In genomic region chr5:56703962-56704361, GRCh38 we compare ENCODE assay signal across 32 cellular contexts.
"Had no signal": no experiment of that assay in that cellular context is flagged by ENCODE, and none has a peak within 500 bp of the region (broad histone marks: within the 10 kb centered on the region; RNA-seq: fewer than 3 reads in every experiment).

No MANE protein-coding gene starts in this region.

- H3K9me3 ChIP-seq: ascending aorta, body of pancreas, MG63, Peyer's patch, SJCRH30, SK-N-SH had no signal

- H3K9me3 Mint-ChIP-seq: activated CD8-positive, alpha-beta T cell treated with anti-CD3 and anti-CD28 coated beads for 36 hours; activated naive CD8-positive, alpha-beta T cell treated with anti-CD3 and anti-CD28 coated beads, Interleukin-2, amount 50 U/mL, for 24 hours had no signal

- DNase-seq: activated CD4-positive, alpha-beta T cell treated with anti-CD3 and anti-CD28 coated beads for 36 hours; activated CD8-positive, alpha-beta memory T cell treated with anti-CD3 and anti-CD28 coated beads, Interleukin-2, amount 50 U/mL, for 4 hours; activated CD8-positive, alpha-beta T cell treated with anti-CD3 and anti-CD28 coated beads for 36 hours; activated effector memory CD4-positive, alpha-beta T cell treated with anti-CD3 and anti-CD28 coated beads, Interleukin-2, amount 50 U/mL, for 16 hours; activated naive CD4-positive, alpha-beta T cell treated with Interleukin-2 at 50 U/mL for 16 hours; activated naive CD8-positive, alpha-beta T cell treated with anti-CD3 and anti-CD28 coated beads, Interleukin-2, amount 50 U/mL, for 24 hours; amniotic stem cell; body of pancreas; central memory CD4-positive, alpha-beta T cell; MG63; MV-4-11; NCI-H1092 treated with DMSO at 0.1 percent for 48 hours; NCI-H1417 treated with DMSO at 0.1 percent for 48 hours; NCI-H1694; NCI-H2029; NCI-H2107; NCI-H2171 treated with DMSO at 0.1 percent for 48 hours; NCI-H510A treated with DMSO at 0.1 percent for 48 hours; NK-92 treated with Interleukin-12 subunit alpha and Interleukin-12 subunit beta, amount 100 ng/mL, for 24 hours; Peyer's patch; Right ventricle myocardium superior; SJCRH30; SK-N-SH; T-helper 1 cell; T1000 had no signal

- H3K27me3 ChIP-seq: ascending aorta, body of pancreas, MG63, Peyer's patch had no signal

- H3K4me3 ChIP-seq: ascending aorta, body of pancreas, MG63, Peyer's patch, SJCRH30 had no signal

- ATAC-seq: activated CD4-positive, alpha-beta T cell treated with anti-CD3 and anti-CD28 coated beads for 36 hours; activated CD8-positive, alpha-beta T cell treated with anti-CD3 and anti-CD28 coated beads for 36 hours; activated naive CD4-positive, alpha-beta T cell treated with anti-CD3 and anti-CD28 coated beads, Interleukin-2, amount 50 U/mL, for 72 hours; activated naive CD8-positive, alpha-beta T cell treated with anti-CD3 and anti-CD28 coated beads, Interleukin-2, amount 50 U/mL, for 24 hours; body of pancreas had no signal

- FAIRE-seq: bronchial epithelial cell, TTC549 had no signal

- H3K4me3 Mint-ChIP-seq: activated CD4-positive, alpha-beta T cell treated with anti-CD3 and anti-CD28 coated beads for 36 hours; activated CD8-positive, alpha-beta T cell treated with anti-CD3 and anti-CD28 coated beads for 36 hours; activated naive CD8-positive, alpha-beta T cell treated with anti-CD3 and anti-CD28 coated beads, Interleukin-2, amount 50 U/mL, for 24 hours; activated T-helper 1 cell treated with anti-CD3 and anti-CD28 coated beads, Interleukin-12 subunit alpha, Interleukin-12 subunit beta, Interleukin-2, Interleukin-4 antibody, amounts not matched to agents 30 ng/mL and 10 ng/mL and 1 ng/mL, durations not matched to agents 14 hours and 24 hours and 36 hours had no signal

- H3K9me2 ChIP-seq: SK-N-SH had no signal

- H3K9ac ChIP-seq: KMS-11, SK-N-SH had no signal

- H3K36me3 ChIP-seq: ascending aorta, MG63, Peyer's patch, SJCRH30 had no signal

- H3K27ac Mint-ChIP-seq: activated CD4-positive, alpha-beta T cell treated with anti-CD3 and anti-CD28 coated beads for 36 hours; activated CD8-positive, alpha-beta T cell treated with anti-CD3 and anti-CD28 coated beads for 36 hours; activated naive CD4-positive, alpha-beta T cell treated with anti-CD3 and anti-CD28 coated beads, Interleukin-2, amount 50 U/mL, for 72 hours; activated naive CD8-positive, alpha-beta T cell treated with anti-CD3 and anti-CD28 coated beads, Interleukin-2, amount 50 U/mL, for 24 hours; activated T-helper 1 cell treated with anti-CD3 and anti-CD28 coated beads, Interleukin-12 subunit alpha, Interleukin-12 subunit beta, Interleukin-2, Interleukin-4 antibody, amounts not matched to agents 30 ng/mL and 10 ng/mL and 1 ng/mL, durations not matched to agents 14 hours and 24 hours and 36 hours had no signal

- H3K4me1 ChIP-seq: ascending aorta, SJCRH30 had no signal

- H3K27ac ChIP-seq: ascending aorta, body of pancreas, KMS-11, Peyer's patch, RWPE1, SJCRH30 had no signal

- H3K27me3 Mint-ChIP-seq: activated CD4-positive, alpha-beta T cell treated with anti-CD3 and anti-CD28 coated beads for 36 hours; activated naive CD8-positive, alpha-beta T cell treated with anti-CD3 and anti-CD28 coated beads, Interleukin-2, amount 50 U/mL, for 24 hours had no signal

- H3K4me2 ChIP-seq: KMS-11, SK-N-SH had no signal
